Comparison of ENCODE assay signal across 9 cellular contexts in genomic region chr3:38150780-38151528, GRCh38. TPM values are rescaled to one million over a fixed set of nuclear protein-coding genes. Genes with fewer than 3 reads are reported as not detected.
DNase-seq lines count a peak whose midpoint lies in the region; FAIRE-seq and TF ChIP-seq lines count a peak whose summit lies in the region.
"Had no signal": no experiment of that assay in that cellular context is flagged by ENCODE, and none has a peak within 500 bp of the region (broad histone marks: within the 10 kb centered on the region; RNA-seq: fewer than 3 reads in every experiment).

No MANE protein-coding gene starts in this region.

- H3K14ac ChIP-seq in neuronal stem cell (ENCODE audit: low read length), result no peak overlapping the region

- H2BK12ac ChIP-seq in neuronal stem cell (ENCODE audit: low read length), result no peak overlapping the region

- H3K27ac ChIP-seq in coronary artery (no peak overlapping the region), neuronal stem cell (replicated peaks; ENCODE audit: low read length) (no peak overlapping the region)

- H2AFZ ChIP-seq in neuronal stem cell (ENCODE audit: low read length), result peak overlapping the region; percentile 32

- TF ChIP-seq CTCF in GM06990 (IDR thresholded peaks at IDR 0.05; ENCODE audit: insufficient read depth, low read length, poor library complexity, severe bottlenecking) (peak; percentile 33), NB4 (IDR thresholded peaks at IDR 0.05; ENCODE audit: low read depth, low read length) (peak; percentile 27), coronary artery (IDR thresholded peaks at IDR 0.05) (no peak), GM10266 (IDR thresholded peaks at IDR 0.05; ENCODE audit: control insufficient read depth, insufficient read depth, low read depth, missing control alignments) (no peak)

- H3K36me3 ChIP-seq in GM06990 (ENCODE audit: control insufficient read depth, insufficient read depth, low read length) (no peaks in the 10 kb centered on the region), neuronal stem cell (replicated peaks in 1 of 2; ENCODE audit: control insufficient read depth in 2 of 2, insufficient read depth in 2 of 2, low read length in 2 of 2) (no peaks in the 10 kb centered on the region)

- H3K23ac ChIP-seq in neuronal stem cell (ENCODE audit: low read depth, low read length, poor library complexity), result no peak overlapping the region

- H3K79me1 ChIP-seq in neuronal stem cell (ENCODE audit: low read depth, low read length), result no peaks in the 10 kb centered on the region

- H4K8ac ChIP-seq in neuronal stem cell (ENCODE audit: low read depth, low read length), result no peak overlapping the region

- no peak overlapping the region for H2BK5ac ChIP-seq in neuronal stem cell (ENCODE audit: low read length)

- no peak overlapping the region for H4K91ac ChIP-seq in neuronal stem cell (ENCODE audit: low read depth, low read length, poor library complexity)

- H2BK120ac ChIP-seq in neuronal stem cell (ENCODE audit: low read depth, low read length), result no peak overlapping the region

- FAIRE-seq in H54 (lab: Jason Lieb, UNC), result no peak

- no peak overlapping the region for H3K9ac ChIP-seq in neuronal stem cell (ENCODE audit: low read depth, low read length, poor library complexity)

- no CpG with 5 or more reads among the region's 3 CpGs for WGBS in neuronal stem cell (ENCODE audit: extremely low coverage in 2 of 2, insufficient read length in 2 of 2, insufficient replicate concordance in 1 of 2), 2 donors

- H3K4me1 ChIP-seq in neuronal stem cell (ENCODE audit: control insufficient read depth in 2 of 2, insufficient read depth in 1 of 2, low read depth in 1 of 2, low read length in 2 of 2), result no peaks in the 10 kb centered on the region

- H3K4me3 ChIP-seq in GM06990 (replicated peaks; ENCODE audit: low read depth, low read length) (no peak overlapping the region), NB4 (ENCODE audit: low read depth, low read length) (no peak overlapping the region), coronary artery (no peak overlapping the region), neuronal stem cell (ENCODE audit: low read length in 2 of 2) (no peak overlapping the region)

- H2AK5ac ChIP-seq in neuronal stem cell (ENCODE audit: low read depth, low read length), result no peak overlapping the region

- no peaks in the 10 kb centered on the region for H3K27me3 ChIP-seq in GM06990 (replicated peaks; ENCODE audit: control insufficient read depth, insufficient read depth, low read length)
- H3K27me3 ChIP-seq in neuronal stem cell (ENCODE audit: control insufficient read depth in 3 of 3, insufficient read depth in 3 of 3, low read depth in 1 of 3, low read length in 3 of 3), result no peaks in the 10 kb centered on the region

- no peak overlapping the region for H3K4me2 ChIP-seq in neuronal stem cell (ENCODE audit: insufficient read depth, low read length, poor library complexity, severe bottlenecking)

- H3K9me3 ChIP-seq in neuronal stem cell (replicated peaks in 1 of 2; ENCODE audit: control insufficient read depth in 2 of 2, insufficient read depth in 1 of 2, low read depth in 1 of 2, low read length in 2 of 2), result peaks cover 3% of the 10 kb centered on the region in 2 donors

- no peak overlapping the region for H3K4ac ChIP-seq in neuronal stem cell (ENCODE audit: low read length)

- no peak overlapping the region for H2BK15ac ChIP-seq in neuronal stem cell (ENCODE audit: low read length)

- TF ChIP-seq POLR2A in NB4 (IDR thresholded peaks at IDR 0.05; ENCODE audit: extremely low read depth, insufficient read length) (no peak), H54 (IDR thresholded peaks at IDR 0.05; ENCODE audit: low read depth, low read length) (no peak)

- H3K18ac ChIP-seq in neuronal stem cell (ENCODE audit: low read length), result no peak overlapping the region

- no peak for DNase-seq in GM06990 (ENCODE audit: extremely low read depth, insufficient read length)
- DNase-seq in NB4 (ENCODE audit: low read depth), result peak; percentile 26
- peak; percentile 9 for DNase-seq in coronary artery (ENCODE audit: low spot score)
- DNase-seq in neuronal stem cell (ENCODE audit: low spot score), result no peak
- no peak for DNase-seq in stimulated activated CD4-positive, alpha-beta T cell treated with anti-CD3 and anti-CD28 coated beads, Interleukin-4, amount 100 ng/mL, for 1 hour
- DNase-seq in GM10266 (ENCODE audit: extremely low spot score), result no peak
- no peak for DNase-seq in H54 (ENCODE audit: insufficient read length, low spot score)
- DNase-seq: NCI-H2107; stimulated activated CD4-positive, alpha-beta T cell treated with anti-CD3 and anti-CD28 coated beads, Interleukin-15, amount 100 ng/mL, for 24 hours had no signal

RNA-seq across cellular contexts. Expression of gene MYD88, which starts 12.5 kb away (rescaled TPM):
- 20.8 TPM for polyA plus RNA-seq in neuronal stem cell (2013, experiment 1 of 2)
- polyA plus RNA-seq in neuronal stem cell (2013, experiment 2 of 2), result 20.5 TPM

RNA-seq across cellular contexts. Expression of gene ACAA1, which starts 14.0 kb away (rescaled TPM):
- polyA plus RNA-seq in neuronal stem cell (2013, experiment 1 of 2), result 11.6 TPM
- polyA plus RNA-seq in neuronal stem cell (2013, experiment 2 of 2), result 11.5 TPM

RNA-seq across cellular contexts. Expression of gene OXSR1, which starts 14.4 kb away (rescaled TPM):
- 34.0 TPM for polyA plus RNA-seq in neuronal stem cell (2013, experiment 1 of 2)
- polyA plus RNA-seq in neuronal stem cell (2013, experiment 2 of 2), result 33.5 TPM

Comparison
In these comparisons a context has a peak if more than half of its experiments do, and no peak if none do; other contexts are left out.
1. DNase-seq: peak in NB4 (single experiment) and coronary artery (single experiment); none in GM06990 (single experiment), neuronal stem cell (single experiment), stimulated activated CD4-positive, alpha-beta T cell treated with anti-CD3 and anti-CD28 coated beads, Interleukin-4, amount 100 ng/mL, for 1 hour (single experiment), GM10266 (single experiment) and H54 (single experiment).
2. CTCF ChIP-seq: peak in GM06990 (single experiment) and NB4 (single experiment); none in coronary artery (single experiment) and GM10266 (single experiment).